In the genomic region with DNA sequence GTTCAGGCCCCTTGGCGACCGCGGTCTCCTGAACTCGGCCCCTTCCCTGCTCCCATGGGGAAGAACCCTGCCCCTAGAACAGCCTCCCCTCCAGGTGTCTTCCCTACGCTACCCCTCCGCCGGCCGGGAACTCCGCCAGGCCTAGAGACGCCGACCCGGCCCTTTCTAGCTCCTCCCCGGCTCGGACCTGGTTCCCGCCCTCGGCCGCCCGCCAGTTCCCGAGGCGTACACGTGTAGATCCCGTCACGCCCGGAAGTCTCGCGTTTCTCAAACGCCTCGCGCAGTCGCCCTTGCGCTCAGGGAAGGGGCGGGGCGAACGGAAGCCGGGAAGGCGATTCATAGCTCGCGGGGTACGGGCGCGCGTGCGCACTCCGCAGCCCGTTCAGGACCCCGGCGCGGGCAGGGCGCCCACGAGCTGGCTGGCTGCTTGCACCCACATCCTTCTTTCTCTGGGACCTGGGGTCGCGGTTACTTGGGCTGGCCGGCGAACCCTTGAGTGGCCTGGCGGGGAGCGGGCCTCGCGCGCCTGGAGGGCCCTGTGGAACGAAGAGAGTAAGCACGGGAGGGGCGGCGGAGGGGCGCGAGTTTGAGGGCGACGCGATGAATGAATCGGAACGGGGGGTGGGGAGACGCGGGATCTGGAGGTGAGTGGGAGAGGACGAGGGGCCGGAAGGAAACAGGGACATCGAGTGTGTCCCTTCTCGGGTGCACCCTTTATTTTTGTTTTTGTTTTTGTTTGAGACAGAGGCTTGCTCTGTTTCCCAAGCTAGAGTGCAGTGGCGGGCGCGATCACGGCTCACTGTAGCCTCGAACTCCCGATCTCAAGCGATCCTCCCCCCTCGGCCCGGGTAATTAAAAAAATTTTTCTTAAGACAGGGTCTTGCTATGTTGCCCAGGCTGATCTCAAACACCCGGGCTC, we compare ENCODE assay signal across 8 cellular contexts. TPM values are rescaled to one million over a fixed set of nuclear protein-coding genes. Genes with fewer than 3 reads are reported as not detected.
DNase-seq lines count a peak whose midpoint lies in the region; ATAC-seq and TF ChIP-seq lines count a peak whose summit lies in the region.

A gene (plus strand): TSS at position 369 of the 919 bp plus-strand sequence. CDS start 710 bp downstream, outside the sequence.

- CTCF ChIA-PET in Panc1 (lab: Charles Lee): interaction anchor here (0.6 to 1.9 kb wide), 11 partner anchors 10 to 184 kb away, joined by 3 to 23 read pairs (median 6); a partner anchor contains a TSS

- TF ChIP-seq CTCF in Panc1 (IDR thresholded peaks at IDR 0.05): no peak

- peaks cover 4% of the 10 kb centered on the region for H3K36me3 Mint-ChIP-seq in activated T-cell treated with anti-CD3 and anti-CD28 coated beads, Interleukin-2, amount 50 U/mL, for 4 hours (ENCODE audit: insufficient read depth)

- peaks cover 12% of the 10 kb centered on the region for H3K4me1 Mint-ChIP-seq in activated T-cell treated with anti-CD3 and anti-CD28 coated beads, Interleukin-2, amount 50 U/mL, for 4 hours (ENCODE audit: low read depth)

- peak within 1 kb of the TSS; percentile 83 for H3K9ac ChIP-seq in muscle layer of colon (ENCODE audit: low read length)

- H3K27ac ChIP-seq in Panc1 (ENCODE audit: low read length) (peak within 1 kb of the TSS; percentile 84), esophagus (ENCODE audit: low read depth in 2 of 2, low read length in 1 of 2) (peak within 1 kb of the TSS; percentile 91 to 97), muscle layer of colon (ENCODE audit: low read depth, low read length) (peak within 1 kb of the TSS; percentile 99)

- H3K9me3 ChIP-seq in Panc1 (ENCODE audit: control insufficient read depth, insufficient read depth, low read depth, low read length) (no peaks in the 10 kb centered on the region), esophagus (ENCODE audit: control insufficient read depth in 2 of 2, insufficient read depth in 1 of 2, low read depth in 1 of 2, low read length in 1 of 2) (no peaks in the 10 kb centered on the region), muscle layer of colon (ENCODE audit: low read length) (no peaks in the 10 kb centered on the region)

- no peaks in the 10 kb centered on the region for H3K9me3 Mint-ChIP-seq in activated T-cell treated with anti-CD3 and anti-CD28 coated beads, Interleukin-2, amount 50 U/mL, for 4 hours

- WGBS in esophagus, 2 donors: 0% methylated on average over 79 to 86 of the region's 86 CpGs

- H3K27me3 ChIP-seq in Panc1 (ENCODE audit: control insufficient read depth, insufficient read depth, low read length) (no peaks in the 10 kb centered on the region), esophagus (ENCODE audit: control insufficient read depth in 1 of 2, insufficient read depth in 2 of 2, low read length in 2 of 2) (no peaks in the 10 kb centered on the region), muscle layer of colon (ENCODE audit: control insufficient read depth in 1 of 2, insufficient read depth in 2 of 2, low read length in 2 of 2) (no peaks in the 10 kb centered on the region)

- H3K4me3 Mint-ChIP-seq in activated T-cell treated with anti-CD3 and anti-CD28 coated beads, Interleukin-2, amount 50 U/mL, for 4 hours: peak within 1 kb of the TSS; percentile 96

- DNase-seq in DMS53 (lab: John Stamatoyannopoulos, UW) (peak; percentile 100), KG1 (lab: John Stamatoyannopoulos, UW) (peak; percentile 64), Panc1 (ENCODE audit: low read depth, low spot score) (peak; percentile 92)
- DNase-seq in activated T-cell treated with anti-CD3 and anti-CD28 coated beads, Interleukin-2, amount 50 U/mL, for 4 hours: peak; percentile 98
- DNase-seq in stimulated activated CD8-positive, alpha-beta memory T cell treated with anti-CD3 and anti-CD28 coated beads, Interleukin-7, amount 100 ng/mL, for 24 hours (ENCODE audit: low read depth): peak; percentile 99

- BruUV-seq in Panc1 (replicated peaks; lab: Mats Ljungman, UMichigan): TSS peak; percentile 98

- H3K36me3 ChIP-seq in Panc1 (ENCODE audit: control insufficient read depth, insufficient read depth, low read length) (no peaks in the 10 kb centered on the region), esophagus (ENCODE audit: control insufficient read depth in 2 of 2, insufficient read depth in 2 of 2, low read length in 1 of 2) (peaks cover 2 to 4% of the 10 kb centered on the region in 2 donors), muscle layer of colon (ENCODE audit: insufficient read depth, low read length) (no peaks in the 10 kb centered on the region)

- in situ Hi-C loops in Panc1 (cut with HindIII; ENCODE audit: low pct_unique_long_range_greater_than_20kb, low sequenced_read_pairs): loop anchor here (25.0 kb wide), 1 partner anchor 131 kb away; a partner anchor contains a TSS

- H3K4me3 ChIP-seq in Panc1 (ENCODE audit: low read depth in 2 of 2, low read length in 2 of 2) (peak within 1 kb of the TSS; percentile 83 to 86), esophagus (ENCODE audit: low read depth in 1 of 2, low read length in 2 of 2) (peak within 1 kb of the TSS; percentile 55 to 92), muscle layer of colon (ENCODE audit: low read depth in 1 of 2, low read length in 2 of 2) (peak within 1 kb of the TSS; percentile 69 to 98)

- intact Hi-C loops in Panc1 (cut with micrococcal nuclease; ENCODE audit: unreplicated experiment): loop anchor here (1.0 kb wide), 1 partner anchor 146 kb away; a partner anchor contains a TSS

- H3K4me1 ChIP-seq in Panc1 (ENCODE audit: control insufficient read depth, insufficient read depth, low read length): peaks cover 13% of the 10 kb centered on the region; the same call in 1 of the 2 replicates
- peaks cover 4 to 12% of the 10 kb centered on the region in 2 donors for H3K4me1 ChIP-seq in esophagus (ENCODE audit: control insufficient read depth in 2 of 2, insufficient read depth in 2 of 2, low read length in 1 of 2)
- H3K4me1 ChIP-seq in muscle layer of colon (ENCODE audit: insufficient read depth, low read length): peaks cover 16% of the 10 kb centered on the region

- peak; percentile 87 for ATAC-seq in GM21723 (IDR thresholded peaks at IDR 0.05; ENCODE audit: unreplicated experiment)
- peak; percentile 98 for ATAC-seq in Panc1
- peak; percentile 98 for ATAC-seq in activated T-cell treated with anti-CD3 and anti-CD28 coated beads, Interleukin-2, amount 50 U/mL, for 4 hours

- POLR2A ChIA-PET in Panc1 (lab: Charles Lee): interaction anchor here (0.5 to 0.6 kb wide), 2 partner anchors 11 to 258 kb away, joined by 6 to 7 read pairs; no protein-coding TSS in a partner anchor

- peaks cover 2% of the 10 kb centered on the region for H3K27me3 Mint-ChIP-seq in activated T-cell treated with anti-CD3 and anti-CD28 coated beads, Interleukin-2, amount 50 U/mL, for 4 hours (ENCODE audit: low read depth)

RNA-seq across cellular contexts. Expression of the gene that starts here (rescaled TPM):
- 52.3 TPM for total RNA-seq in Panc1 (2021; ENCODE audit: unreplicated experiment)
- polyA plus RNA-seq in Panc1 (2012; ENCODE audit: insufficient read length): 79.3 TPM
- total RNA-seq in activated T-cell treated with anti-CD3 and anti-CD28 coated beads, Interleukin-2, amount 50 U/mL, for 4 hours: 100 to 1,000 TPM in 1 of 3 donors, 10 to 100 TPM in 2; 77.3 to 106 (median 85.9) TPM
- polyA plus RNA-seq in esophagus: 10 to 100 TPM; 29.4 to 42.1 TPM

Comparison
In these comparisons a context has a peak if more than half of its experiments do, and no peak if none do; other contexts are left out.
1. Peak in every context shown above with its lines: DNase-seq, ATAC-seq, H3K4me3 ChIP-seq and H3K27ac ChIP-seq.